ENCODE assay signal across 8 cellular contexts in genomic region chr19:45817010-45817724, GRCh38. TPM values are rescaled to one million over a fixed set of nuclear protein-coding genes. Genes with fewer than 3 reads are reported as not detected.
DNase-seq lines count a peak whose midpoint lies in the region; ATAC-seq and TF ChIP-seq lines count a peak whose summit lies in the region.

No MANE protein-coding gene starts in this region.

- H3K27me3 ChIP-seq in WERI-Rb-1 (ENCODE audit: insufficient read depth, low read depth, severe bottlenecking), result no peaks in the 10 kb centered on the region
- H3K27me3 ChIP-seq in breast epithelium, result no peaks in the 10 kb centered on the region

- H3K36me3 ChIP-seq in WERI-Rb-1 (peaks cover 15% of the 10 kb centered on the region), breast epithelium (no peaks in the 10 kb centered on the region)

- no peaks in the 10 kb centered on the region for H3K9me3 ChIP-seq in WERI-Rb-1 (ENCODE audit: severe bottlenecking)
- H3K9me3 ChIP-seq in breast epithelium, result no peaks in the 10 kb centered on the region

- H3K36me3 Mint-ChIP-seq in immature natural killer cell, result peaks cover 0 to 3% (median 0%) of the 10 kb centered on the region in 3 donors

- no peak overlapping the region for H3K4me3 ChIP-seq in WERI-Rb-1 (ENCODE audit: low read depth, low read length)
- H3K4me3 ChIP-seq in breast epithelium, result no peak overlapping the region

- in situ Hi-C loops in ACHN (cut with HindIII; ENCODE audit: low pct_ligation_motif_present, low pct_unique_long_range_greater_than_20kb, low sequenced_read_pairs), result no loop called here

- no peak for TF ChIP-seq POLR2A in breast epithelium (IDR thresholded peaks at IDR 0.05)

- TF ChIP-seq CTCF in WERI-Rb-1 (IDR thresholded peaks at IDR 0.05; ENCODE audit: low read depth, low read length), result peak; percentile 90
- TF ChIP-seq CTCF in breast epithelium (IDR thresholded peaks at IDR 0.05), result peak; percentile 97 to 99 (median 98)

- peak; percentile 90 for DNase-seq in ACHN
- DNase-seq in NCI-H2196 treated with DMSO at 0.1 percent for 48 hours (lab: John Stamatoyannopoulos, UW; ENCODE audit: unreplicated experiment), result peak; percentile 76
- peak; percentile 97 for DNase-seq in WERI-Rb-1
- DNase-seq in breast epithelium (ENCODE audit: low spot score in 2 of 2), result peak; percentile 90 to 95
- DNase-seq in immature natural killer cell, result peak; percentile 92 to 95 (median 94)
- peak; percentile 94 for DNase-seq in stimulated activated CD4-positive, alpha-beta T cell treated with anti-CD3 and anti-CD28 coated beads, Interleukin-15, amount 100 ng/mL, for 48 hours (ENCODE audit: low read depth in 2 of 2)

- peaks cover 6 to 7% of the 10 kb centered on the region in 2 donors for H3K4me1 Mint-ChIP-seq in immature natural killer cell

- ATAC-seq in GM18520 (IDR thresholded peaks at IDR 0.05; ENCODE audit: unreplicated experiment) (peak; percentile 64), HG03097 (IDR thresholded peaks at IDR 0.05; ENCODE audit: low FRiP score, unreplicated experiment) (peak; percentile 82)

- H3K27ac Mint-ChIP-seq in immature natural killer cell, result peak overlapping the region in 3 of 6 donors; percentile 45 to 87 (median 71)

- peak overlapping the region; percentile 41 for H3K27ac ChIP-seq in WERI-Rb-1
- H3K27ac ChIP-seq in breast epithelium, result peak overlapping the region in 1 of 2 donors; percentile 32

- intact Hi-C loops in breast epithelium (cut with DNase I; ENCODE audit: low total_unique reads), result no loop called here

- peaks cover 4 to 13% (median 12%) of the 10 kb centered on the region in 3 donors for H3K27me3 Mint-ChIP-seq in immature natural killer cell (ENCODE audit: low read depth in 3 of 3)

- H3K9me3 Mint-ChIP-seq in immature natural killer cell, result no peaks in the 10 kb centered on the region

- no peaks in the 10 kb centered on the region for H3K4me1 ChIP-seq in breast epithelium

- H3K4me3 Mint-ChIP-seq in immature natural killer cell, result peak overlapping the region; percentile 33 to 58 (median 46)

RNA-seq across cellular contexts. Expression of gene RSPH6A, which starts 2.1 kb away (rescaled TPM):
- total RNA-seq in breast epithelium, result under 1 TPM in 1 of 3 donors, not detected in 2; 0.15 TPM
- not detected for polyA plus RNA-seq in immature natural killer cell

RNA-seq across cellular contexts. Expression of gene DMWD, which starts 24.5 kb away (rescaled TPM):
- 10 to 100 TPM; 24.2 to 31.1 (median 29.3) TPM for total RNA-seq in breast epithelium
- polyA plus RNA-seq in immature natural killer cell, result 10 to 100 TPM; 20.2 to 43.9 (median 20.7) TPM

RNA-seq across cellular contexts. Expression of gene DMPK, which starts 34.9 kb away (rescaled TPM):
- 10 to 100 TPM; 16.0 to 25.6 (median 24.5) TPM for total RNA-seq in breast epithelium
- polyA plus RNA-seq in immature natural killer cell, result 1 to 10 TPM in 2 of 3 donors, under 1 TPM in 1; 0.34 to 2.7 (median 1.2) TPM

RNA-seq across cellular contexts. Expression of gene SYMPK, which starts 45.8 kb away (rescaled TPM):
- total RNA-seq in breast epithelium, result 10 to 100 TPM; 24.3 to 50.8 (median 31.3) TPM
- polyA plus RNA-seq in immature natural killer cell, result 10 to 100 TPM in 1 of 3 donors, 1 to 10 TPM in 2; 2.1 to 14.6 (median 5.6) TPM

RNA-seq across cellular contexts. Expression of gene FOXA3, which starts 47.0 kb away (rescaled TPM):
- under 1 TPM in 1 of 3 donors, not detected in 2; 0.33 TPM for total RNA-seq in breast epithelium
- polyA plus RNA-seq in immature natural killer cell, result not detected
